Comparison of ENCODE assay signal across 8 cellular contexts in genomic region chr10:47646686-47647280, GRCh38.
A peak's percentile ranks its signal among the peaks of the same experiment; 100 is the strongest.
DNase-seq lines count a peak whose midpoint lies in the region; ATAC-seq, FAIRE-seq and TF ChIP-seq lines count a peak whose summit lies in the region.
"Not testable (repeated sequence)": the region's sequence is repeated elsewhere in the genome, so short reads cannot be mapped to it uniquely, and the experiment has no call there.

No MANE protein-coding gene starts in this region.

- not testable (repeated sequence) for H3K9ac ChIP-seq in GM23248

- not testable (repeated sequence) for H3K27ac Mint-ChIP-seq in activated naive CD4-positive, alpha-beta T cell treated with anti-CD3 and anti-CD28 coated beads for 36 hours; naive thymus-derived CD4-positive, alpha-beta T cell

- POLR2A ChIA-PET in naive thymus-derived CD4-positive, alpha-beta T cell (lab: Charles Lee): not testable (repeated sequence)

- H3K36me3 ChIP-seq in GM23248 (ENCODE audit: low read depth); cardiac muscle cell; naive thymus-derived CD4-positive, alpha-beta T cell (ENCODE audit: control insufficient read depth in 2 of 3, insufficient read depth in 3 of 3, low read length in 3 of 3): not testable (repeated sequence)

- not testable (repeated sequence) for H3K9me3 ChIP-seq in GM23248 (ENCODE audit: low read depth); cardiac muscle cell (ENCODE audit: low read depth); naive thymus-derived CD4-positive, alpha-beta T cell (ENCODE audit: control insufficient read depth in 2 of 3, low read length in 3 of 3)

- H3K79me2 ChIP-seq in GM23248 (ENCODE audit: insufficient read depth): not testable (repeated sequence)

- intact Hi-C loops in activated naive CD4-positive, alpha-beta T cell treated with anti-CD3 and anti-CD28 coated beads for 36 hours (cut with micrococcal nuclease); naive thymus-derived CD4-positive, alpha-beta T cell (cut with micrococcal nuclease): not testable (repeated sequence)

- in situ Hi-C loops in GM23248 (cut with MboI): not testable (repeated sequence)

- not testable (repeated sequence) for H3K4me2 ChIP-seq in GM23248 (ENCODE audit: unreplicated experiment)

- peak; percentile 42 for ATAC-seq in naive thymus-derived CD4-positive, alpha-beta T cell

- H3K27me3 ChIP-seq in GM23248 (replicated peaks; ENCODE audit: insufficient read depth); cardiac muscle cell; naive thymus-derived CD4-positive, alpha-beta T cell (ENCODE audit: control insufficient read depth in 2 of 2, insufficient read depth in 2 of 2, low read length in 2 of 2): not testable (repeated sequence)

- DNase-seq in GM23248 (peak; percentile 85), RCC 7860 (ENCODE audit: low spot score) (peak; percentile 17), dedifferentiated amniotic fluid mesenchymal stem cell (ENCODE audit: extremely low spot score) (peak; percentile 51), cardiac muscle cell (ENCODE audit: low read depth in 1 of 2, low spot score in 1 of 2) (peak in 1 of 2 donors; percentile 50)
- DNase-seq in activated naive CD4-positive, alpha-beta T cell treated with anti-CD3 and anti-CD28 coated beads for 36 hours: peak; percentile 23
- peak in 7 of 9 donors; percentile 2 to 54 (median 23) for DNase-seq in naive thymus-derived CD4-positive, alpha-beta T cell
- DNase-seq in stimulated activated CD8-positive, alpha-beta memory T cell treated with anti-CD3 and anti-CD28 coated beads, Interleukin-12 subunit alpha, Interleukin-12 subunit beta, amount 100 ng/mL, for 1 hour (ENCODE audit: low read depth): peak; percentile 6

- not testable (repeated sequence) for H3K27ac ChIP-seq in C4-2B; GM23248; cardiac muscle cell; naive thymus-derived CD4-positive, alpha-beta T cell (ENCODE audit: low read depth, low read length)

- CTCF ChIA-PET in activated naive CD4-positive, alpha-beta T cell treated with anti-CD3 and anti-CD28 coated beads for 36 hours (lab: Charles Lee); naive thymus-derived CD4-positive, alpha-beta T cell (lab: Charles Lee): not testable (repeated sequence)

- H3K4me1 ChIP-seq in GM23248 (ENCODE audit: insufficient read depth); cardiac muscle cell (ENCODE audit: low read depth); naive thymus-derived CD4-positive, alpha-beta T cell (ENCODE audit: control insufficient read depth in 2 of 2, insufficient read depth in 2 of 2, low read length in 2 of 2): not testable (repeated sequence)

- not testable (repeated sequence) for H3F3A ChIP-seq in GM23248 (ENCODE audit: insufficient read depth)

- not testable (repeated sequence) for H2AFZ ChIP-seq in GM23248

- not testable (repeated sequence) for H3K9me3 Mint-ChIP-seq in activated naive CD4-positive, alpha-beta T cell treated with anti-CD3 and anti-CD28 coated beads for 36 hours; naive thymus-derived CD4-positive, alpha-beta T cell

- TF ChIP-seq CTCF in C4-2B (conservative IDR thresholded peaks at IDR 0.05) (peak; percentile 55), cardiac muscle cell (IDR thresholded peaks at IDR 0.05; ENCODE audit: low read depth, low read length) (peak; percentile 38)

- H3K9me2 ChIP-seq in GM23248 (ENCODE audit: insufficient read depth): not testable (repeated sequence)

- H4K20me1 ChIP-seq in GM23248 (ENCODE audit: insufficient read depth): not testable (repeated sequence)

- peak; percentile 99 for FAIRE-seq in RCC 7860 (lab: Jason Lieb, UNC)

- H3K27me3 Mint-ChIP-seq in activated naive CD4-positive, alpha-beta T cell treated with anti-CD3 and anti-CD28 coated beads for 36 hours (ENCODE audit: low read depth); naive thymus-derived CD4-positive, alpha-beta T cell: not testable (repeated sequence)

- H3K4me3 Mint-ChIP-seq in activated naive CD4-positive, alpha-beta T cell treated with anti-CD3 and anti-CD28 coated beads for 36 hours; naive thymus-derived CD4-positive, alpha-beta T cell: not testable (repeated sequence)

- H3K36me3 Mint-ChIP-seq in activated naive CD4-positive, alpha-beta T cell treated with anti-CD3 and anti-CD28 coated beads for 36 hours (ENCODE audit: low read depth); naive thymus-derived CD4-positive, alpha-beta T cell: not testable (repeated sequence)

- H3K4me1 Mint-ChIP-seq in activated naive CD4-positive, alpha-beta T cell treated with anti-CD3 and anti-CD28 coated beads for 36 hours (ENCODE audit: low read depth); naive thymus-derived CD4-positive, alpha-beta T cell: not testable (repeated sequence)

- not testable (repeated sequence) for H3K4me3 ChIP-seq in GM23248; cardiac muscle cell; naive thymus-derived CD4-positive, alpha-beta T cell (ENCODE audit: low read length)

- WGBS in GM23248 (ENCODE audit: low coverage in 1 of 2, low lambda C conversion rate in 2 of 2, missing lambda C conversion rate in 2 of 2), 2 experiments: 0% methylated on average over 2 of the region's 2 CpGs
